In the genomic region with DNA sequence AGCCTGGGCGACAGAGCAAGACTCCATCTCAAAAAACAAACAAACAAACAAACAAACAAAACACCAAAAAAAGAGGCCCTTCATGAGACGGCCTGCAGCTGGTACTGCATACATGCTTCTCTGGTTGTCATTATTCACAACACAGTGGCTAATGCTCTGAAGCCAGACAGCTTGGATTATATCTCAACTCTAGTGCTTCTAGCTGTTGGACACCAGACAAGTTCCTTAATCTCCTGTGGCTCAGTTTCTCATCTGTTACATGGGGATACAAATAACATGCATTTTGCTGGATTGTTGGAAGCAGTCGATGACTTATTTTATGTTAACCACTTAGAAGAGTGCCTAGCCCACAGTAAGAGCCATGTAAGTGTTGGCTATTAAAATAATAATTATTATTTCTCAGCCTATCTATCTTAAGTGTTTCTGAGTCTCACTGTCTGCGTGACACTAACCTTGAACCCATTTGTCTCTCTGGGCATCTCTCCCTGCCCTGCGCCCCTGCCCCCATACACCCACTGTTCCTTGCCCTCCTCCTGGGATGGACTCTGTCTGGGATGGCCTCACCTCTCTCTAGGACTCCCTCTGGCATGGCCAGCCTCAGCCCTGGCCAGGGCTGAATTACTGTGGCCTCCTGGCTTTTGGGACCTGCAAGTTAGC, we compare ENCODE assay signal across 8 cellular contexts. TPM values are rescaled to one million over a fixed set of nuclear protein-coding genes. Genes with fewer than 3 reads are reported as not detected.
DNase-seq lines count a peak whose midpoint lies in the region; ATAC-seq and TF ChIP-seq lines count a peak whose summit lies in the region.

No MANE protein-coding gene starts in this region.

- H3K4me3 ChIP-seq in cardiac muscle cell (no peak overlapping the region), urinary bladder (ENCODE audit: low read depth, low read length) (no peak overlapping the region)

- no peak for ATAC-seq in left ventricle myocardium superior
- no peak for ATAC-seq in memory B cell (ENCODE audit: low read depth)
- ATAC-seq in HG03135 (IDR thresholded peaks at IDR 0.05; ENCODE audit: unreplicated experiment): no peak
- ATAC-seq in GM21737 (IDR thresholded peaks at IDR 0.05; ENCODE audit: unreplicated experiment): no peak

- H3K36me3 ChIP-seq in cardiac muscle cell (no peaks in the 10 kb centered on the region), urinary bladder (ENCODE audit: insufficient read depth) (no peaks in the 10 kb centered on the region)

- peaks cover 25% of the 10 kb centered on the region for H3K4me1 Mint-ChIP-seq in memory B cell

- DNase-seq in cardiac muscle cell (ENCODE audit: low read depth in 1 of 2, low spot score in 1 of 2) (peak in 1 of 2 donors; percentile 25), left ventricle myocardium superior (no peak), memory B cell (ENCODE audit: low spot score in 2 of 2) (no peak)
- DNase-seq in effector CD8-positive, alpha-beta T cell (lab: John Stamatoyannopoulos, UW): no peak

- H3K9me3 ChIP-seq in cardiac muscle cell (ENCODE audit: low read depth): no peaks in the 10 kb centered on the region

- H3K27me3 ChIP-seq in cardiac muscle cell: no peaks in the 10 kb centered on the region

- H3K4me1 ChIP-seq in cardiac muscle cell (ENCODE audit: low read depth) (peaks cover 34% of the 10 kb centered on the region), urinary bladder (ENCODE audit: insufficient read depth) (no peaks in the 10 kb centered on the region)

- H3K9me3 Mint-ChIP-seq in memory B cell: no peaks in the 10 kb centered on the region

- intact Hi-C loops in left ventricle myocardium superior (cut with micrococcal nuclease): no loop called here

- peak overlapping the region; percentile 91 for H3K4me3 Mint-ChIP-seq in memory B cell

- peak overlapping the region; percentile 83 for H3K27ac ChIP-seq in cardiac muscle cell
- H3K27ac ChIP-seq in adipose tissue (ENCODE audit: low read depth, low read length): peak overlapping the region; percentile 100
- H3K27ac ChIP-seq in urinary bladder (ENCODE audit: low read depth): peak overlapping the region; percentile 90

- no peaks in the 10 kb centered on the region for H3K36me3 Mint-ChIP-seq in memory B cell

- 39 to 56% (median 56%) methylated on average over 5 of the region's 5 CpGs for WGBS in adipose tissue, 3 donors
- WGBS in urinary bladder: 31% methylated on average over 5 of the region's 5 CpGs

- no peaks in the 10 kb centered on the region for H3K27me3 Mint-ChIP-seq in memory B cell

- TF ChIP-seq CTCF in cardiac muscle cell (IDR thresholded peaks at IDR 0.05; ENCODE audit: low read depth, low read length): no peak

- H3K27ac Mint-ChIP-seq in memory B cell: peak overlapping the region; percentile 99

RNA-seq across cellular contexts. Expression of a gene that starts 3.1 kb away (rescaled TPM):
- total RNA-seq in cardiac muscle cell: 57.6 and 103 TPM in 2 replicates
- polyA plus RNA-seq in cardiac muscle cell: 37.2 and 48.3 TPM in 2 replicates
- 24.2 TPM for total RNA-seq in left ventricle myocardium superior
- 1,000 to 10,000 TPM in 2 of 3 donors, 100 to 1,000 TPM in 1; 120 to 1,553 (median 1,136) TPM for polyA plus RNA-seq in adipose tissue
- total RNA-seq in urinary bladder: 107 TPM
- polyA plus RNA-seq in urinary bladder: 545 TPM

RNA-seq across cellular contexts. Expression of a gene that starts 12.8 kb away (rescaled TPM):
- total RNA-seq in cardiac muscle cell (28.5 and 54.4 TPM in 2 replicates), left ventricle myocardium superior (44.9 TPM), urinary bladder (30.2 TPM)
- polyA plus RNA-seq in cardiac muscle cell (31.1 and 41.6 TPM in 2 replicates), adipose tissue (100 to 1,000 TPM in 1 of 3 donors, 10 to 100 TPM in 2; 41.1 to 210 (median 57.2) TPM), urinary bladder (28.4 TPM)

RNA-seq across cellular contexts. Expression of a gene that starts 13.4 kb away (rescaled TPM):
- total RNA-seq in cardiac muscle cell (1,316 and 1,694 TPM in 2 replicates), left ventricle myocardium superior (750 TPM), urinary bladder (74.2 TPM)
- polyA plus RNA-seq in cardiac muscle cell (1,469 and 1,719 TPM in 2 replicates), adipose tissue (100 to 1,000 TPM; 159 to 386 (median 207) TPM), urinary bladder (245 TPM)

RNA-seq across cellular contexts. Expression of a gene that starts 13.7 kb away (rescaled TPM):
- total RNA-seq in cardiac muscle cell (0.63 TPM in 1 of 2 replicates, not detected in the other), left ventricle myocardium superior (2.2 TPM), urinary bladder (not detected)
- polyA plus RNA-seq in cardiac muscle cell (15.0 and 19.0 TPM in 2 replicates), adipose tissue (1 to 10 TPM in 1 of 3 donors, under 1 TPM in 2; 0.38 to 1.8 (median 0.52) TPM), urinary bladder (not detected)

RNA-seq across cellular contexts. Expression of a gene that starts 18.2 kb away (rescaled TPM):
- total RNA-seq in cardiac muscle cell (20.4 and 29.0 TPM in 2 replicates), left ventricle myocardium superior (4.5 TPM), urinary bladder (9.5 TPM)
- polyA plus RNA-seq in cardiac muscle cell (40.4 and 57.3 TPM in 2 replicates), adipose tissue (1 to 10 TPM; 3.3 to 6.4 (median 5.6) TPM), urinary bladder (12.8 TPM)
